In genomic region chrX:117957128-117957527, GRCh38 we compare ENCODE assay signal across 16 cellular contexts.
"Had no signal": no experiment of that assay in that cellular context is flagged by ENCODE, and none has a peak within 500 bp of the region (broad histone marks: within the 10 kb centered on the region; RNA-seq: fewer than 3 reads in every experiment).

No MANE protein-coding gene starts in this region.

- H3K27ac ChIP-seq: esophagus muscularis mucosa, heart right ventricle, neural progenitor cell, ovary, stomach, thoracic aorta, VCaP had no signal

- H3K4me1 ChIP-seq: esophagus muscularis mucosa, heart right ventricle, neural progenitor cell, stomach had no signal

- DNase-seq: activated CD4-positive, alpha-beta memory T cell treated with anti-CD3 and anti-CD28 coated beads for 36 hours; activated CD8-positive, alpha-beta memory T cell treated with anti-CD3 and anti-CD28 coated beads, Interleukin-2, amount 50 U/mL, for 48 hours; activated naive CD4-positive, alpha-beta T cell treated with Interleukin-2 at 50 U/mL for 16 hours; activated naive CD8-positive, alpha-beta T cell treated with anti-CD3 and anti-CD28 coated beads, Interleukin-2, amount 50 U/mL, for 24 hours; cerebellar nuclear complex; endodermal cell; heart right ventricle; kidney; ovary; stimulated activated CD4-positive, alpha-beta T cell treated with anti-CD3 and anti-CD28 coated beads, Interleukin-15, amount 100 ng/mL, for 24 hours; stimulated activated CD4-positive, alpha-beta T cell treated with anti-CD3 and anti-CD28 coated beads, Interleukin-4, amount 100 ng/mL, for 24 hours; stomach had no signal

- H3K36me3 ChIP-seq: esophagus muscularis mucosa, heart right ventricle, neural progenitor cell, ovary, stomach, thoracic aorta had no signal

- ATAC-seq: activated naive CD8-positive, alpha-beta T cell treated with anti-CD3 and anti-CD28 coated beads, Interleukin-2, amount 50 U/mL, for 24 hours; heart right ventricle had no signal

- H3K9me3 ChIP-seq: esophagus muscularis mucosa, heart right ventricle, ovary, stomach, thoracic aorta had no signal

- H3K27me3 ChIP-seq: esophagus muscularis mucosa, heart right ventricle, neural progenitor cell, ovary, stomach had no signal

- H3K4me3 ChIP-seq: esophagus muscularis mucosa, heart right ventricle, neural progenitor cell, ovary, stomach, thoracic aorta had no signal
